9 cellular contexts compared by ENCODE assay signal in genomic region chr1:42682484-42682738, GRCh38. TPM values are rescaled to one million over a fixed set of nuclear protein-coding genes. Genes with fewer than 3 reads are reported as not detected.
DNase-seq lines count a peak whose midpoint lies in the region; ATAC-seq and TF ChIP-seq lines count a peak whose summit lies in the region.
"Not testable (repeated sequence)": the region's sequence is repeated elsewhere in the genome, so short reads cannot be mapped to it uniquely, and the experiment has no call there.
"Had no signal": no experiment of that assay in that cellular context is flagged by ENCODE, and none has a peak within 500 bp of the region (broad histone marks: within the 10 kb centered on the region; RNA-seq: fewer than 3 reads in every experiment).

No MANE protein-coding gene starts in this region.

- not testable (repeated sequence) for H3K27me3 ChIP-seq in CD4-positive, alpha-beta memory T cell (ENCODE audit: insufficient read depth, low read length); body of pancreas; muscle layer of colon (ENCODE audit: control insufficient read depth in 1 of 2, insufficient read depth in 2 of 2, low read length in 2 of 2)

- peaks cover 18 to 31% of the 10 kb centered on the region in 2 donors for H3K36me3 Mint-ChIP-seq in CD4-positive, alpha-beta memory T cell
- H3K36me3 Mint-ChIP-seq in T-helper 1 cell treated with Interleukin-12 subunit alpha and Interleukin-12 subunit beta and Interleukin-4 antibody, amounts not matched to agents 30 μg/mL and 1 μg/mL, for 36 hours (ENCODE audit: low read depth), result peaks cover 24% of the 10 kb centered on the region
- peaks cover 49% of the 10 kb centered on the region for H3K36me3 Mint-ChIP-seq in stimulated activated naive CD8-positive, alpha-beta T cell treated with anti-CD3 and anti-CD28 coated beads, Interleukin-15, Interleukin-2, amounts not matched to agents 100 ng/mL and 50 ng/mL, for 24 hours (ENCODE audit: low read depth)

- peak overlapping the region in 1 of 2 donors; percentile 90 for H3K4me3 ChIP-seq in CD4-positive, alpha-beta memory T cell (ENCODE audit: low read length in 2 of 2)
- H3K4me3 ChIP-seq in body of pancreas (peak overlapping the region; percentile 71 to 88), muscle layer of colon (ENCODE audit: low read depth in 1 of 2, low read length in 2 of 2) (peak overlapping the region; percentile 44 to 97)

- ATAC-seq in GM21619 (IDR thresholded peaks at IDR 0.05; ENCODE audit: unreplicated experiment), result peak; percentile 17
- peak; percentile 17 for ATAC-seq in HG03175 (IDR thresholded peaks at IDR 0.05; ENCODE audit: unreplicated experiment)
- ATAC-seq in body of pancreas, result peak; percentile 18
- peak; percentile 4 for ATAC-seq in Right ventricle myocardium inferior

- H3K9ac ChIP-seq in muscle layer of colon (ENCODE audit: low read length), result not testable (repeated sequence)

- TF ChIP-seq POLR2A in body of pancreas (IDR thresholded peaks at IDR 0.05), result not testable (repeated sequence)

- H3K4me3 Mint-ChIP-seq in CD4-positive, alpha-beta memory T cell, result peak overlapping the region; percentile 92 to 100 (median 97)
- H3K4me3 Mint-ChIP-seq in T-helper 1 cell treated with Interleukin-12 subunit alpha and Interleukin-12 subunit beta and Interleukin-4 antibody, amounts not matched to agents 30 μg/mL and 1 μg/mL, for 36 hours, result peak overlapping the region; percentile 87
- peak overlapping the region; percentile 98 for H3K4me3 Mint-ChIP-seq in stimulated activated naive CD8-positive, alpha-beta T cell treated with anti-CD3 and anti-CD28 coated beads, Interleukin-15, Interleukin-2, amounts not matched to agents 100 ng/mL and 50 ng/mL, for 24 hours

- H3K9me3 ChIP-seq in CD4-positive, alpha-beta memory T cell (ENCODE audit: control insufficient read depth in 1 of 2, low read length in 2 of 2); body of pancreas; muscle layer of colon (ENCODE audit: low read length): not testable (repeated sequence)

- H3K27ac ChIP-seq in CD4-positive, alpha-beta memory T cell (ENCODE audit: low read depth, low read length), result peak overlapping the region; percentile 70
- H3K27ac ChIP-seq in body of pancreas, result peak overlapping the region; percentile 87 to 94 (median 88)
- H3K27ac ChIP-seq in muscle layer of colon (ENCODE audit: low read depth, low read length), result peak overlapping the region; percentile 89

- WGBS in body of pancreas, 2 donors, result 0% methylated on average over 9 of the region's 33 CpGs; no CpG with 5 or more reads in 1 of the 2 donors

- not testable (repeated sequence) for DNase-seq in CD4-positive, alpha-beta memory T cell; body of pancreas; Right ventricle myocardium inferior (ENCODE audit: missing footprints)

- H3K4me1 Mint-ChIP-seq in CD4-positive, alpha-beta memory T cell, result peaks cover 47 to 66% (median 56%) of the 10 kb centered on the region in 4 donors
- peaks cover 49% of the 10 kb centered on the region for H3K4me1 Mint-ChIP-seq in T-helper 1 cell treated with Interleukin-12 subunit alpha and Interleukin-12 subunit beta and Interleukin-4 antibody, amounts not matched to agents 30 μg/mL and 1 μg/mL, for 36 hours (ENCODE audit: low read depth)
- peaks cover 64% of the 10 kb centered on the region for H3K4me1 Mint-ChIP-seq in stimulated activated naive CD8-positive, alpha-beta T cell treated with anti-CD3 and anti-CD28 coated beads, Interleukin-15, Interleukin-2, amounts not matched to agents 100 ng/mL and 50 ng/mL, for 24 hours (ENCODE audit: low read depth)

- not testable (repeated sequence) for TF ChIP-seq CTCF in body of pancreas (IDR thresholded peaks at IDR 0.05)

- H3K27ac Mint-ChIP-seq in CD4-positive, alpha-beta memory T cell, result peak overlapping the region; percentile 96 to 99 (median 98)
- peak overlapping the region; percentile 96 for H3K27ac Mint-ChIP-seq in T-helper 1 cell treated with Interleukin-12 subunit alpha and Interleukin-12 subunit beta and Interleukin-4 antibody, amounts not matched to agents 30 μg/mL and 1 μg/mL, for 36 hours
- peak overlapping the region; percentile 98 for H3K27ac Mint-ChIP-seq in stimulated activated naive CD8-positive, alpha-beta T cell treated with anti-CD3 and anti-CD28 coated beads, Interleukin-15, Interleukin-2, amounts not matched to agents 100 ng/mL and 50 ng/mL, for 24 hours

- H3K36me3 ChIP-seq in CD4-positive, alpha-beta memory T cell (ENCODE audit: insufficient read depth, low read length); body of pancreas (replicated peaks in 1 of 2; ENCODE audit: insufficient read depth in 1 of 2, low read depth in 2 of 2); muscle layer of colon (ENCODE audit: insufficient read depth, low read length): not testable (repeated sequence)

- not testable (repeated sequence) for H3K27me3 Mint-ChIP-seq in CD4-positive, alpha-beta memory T cell; T-helper 1 cell treated with Interleukin-12 subunit alpha and Interleukin-12 subunit beta and Interleukin-4 antibody, amounts not matched to agents 30 μg/mL and 1 μg/mL, for 36 hours (ENCODE audit: low read depth); stimulated activated naive CD8-positive, alpha-beta T cell treated with anti-CD3 and anti-CD28 coated beads, Interleukin-15, Interleukin-2, amounts not matched to agents 100 ng/mL and 50 ng/mL, for 24 hours

- CTCF ChIA-PET in CD4-positive, alpha-beta memory T cell (lab: Charles Lee; ENCODE audit: partially characterized antibody), result interaction anchor here (1.8 to 2.0 kb wide), 3 partner anchors 10 to 24 kb away, joined by 4 to 7 read pairs (median 5); partner anchors contain the start of gene PPIH

- peaks cover 54% of the 10 kb centered on the region for H3K4me1 ChIP-seq in CD4-positive, alpha-beta memory T cell (ENCODE audit: insufficient read depth, low read length)
- H3K4me1 ChIP-seq in body of pancreas (peaks cover 57% of the 10 kb centered on the region), muscle layer of colon (ENCODE audit: insufficient read depth, low read length) (peaks cover 51% of the 10 kb centered on the region)

- POLR2A ChIA-PET in CD4-positive, alpha-beta memory T cell (lab: Charles Lee; ENCODE audit: partially characterized antibody), result interaction anchor here (0.7 to 5.1 kb wide), 21 partner anchors 10 to 969 kb away, joined by 3 to 123 read pairs (median 8); partner anchors contain the start of genes C1orf50, CCDC30, CFAP57 and EBNA1BP2

- not testable (repeated sequence) for H3K9me3 Mint-ChIP-seq in CD4-positive, alpha-beta memory T cell; T-helper 1 cell treated with Interleukin-12 subunit alpha and Interleukin-12 subunit beta and Interleukin-4 antibody, amounts not matched to agents 30 μg/mL and 1 μg/mL, for 36 hours; stimulated activated naive CD8-positive, alpha-beta T cell treated with anti-CD3 and anti-CD28 coated beads, Interleukin-15, Interleukin-2, amounts not matched to agents 100 ng/mL and 50 ng/mL, for 24 hours

- intact Hi-C loops in CD4-positive, alpha-beta memory T cell (cut with micrococcal nuclease), result loop anchor here (1.0 to 10.0 kb wide), 8 partner anchors 24 to 788 kb away; partner anchors contain the start of genes C1orf50, CCDC30, ERMAP and FOXJ3
- intact Hi-C loops in body of pancreas (cut with DNase I); Right ventricle myocardium inferior (cut with DNase I): not testable (repeated sequence)

RNA-seq across cellular contexts. Expression of gene YBX1, which starts 0.2 kb away (rescaled TPM):
- 100 to 1,000 TPM; 328 TPM for total RNA-seq in CD4-positive, alpha-beta memory T cell
- 100 to 1,000 TPM in 1 of 2 donors, 10 to 100 TPM in 1; 69.9 to 107 TPM for polyA plus RNA-seq in CD4-positive, alpha-beta memory T cell
- total RNA-seq in body of pancreas, result 100 to 1,000 TPM; 131 to 170 TPM
- total RNA-seq in Right ventricle myocardium inferior, result 856 TPM

RNA-seq across cellular contexts. Expression of gene PPIH, which starts 24.2 kb away (rescaled TPM):
- 10 to 100 TPM; 40.5 to 42.9 TPM for total RNA-seq in CD4-positive, alpha-beta memory T cell
- 10 to 100 TPM; 65.8 to 74.4 TPM for polyA plus RNA-seq in CD4-positive, alpha-beta memory T cell
- total RNA-seq in body of pancreas (1 to 10 TPM; 4.6 to 7.8 TPM), Right ventricle myocardium inferior (20.1 TPM)

RNA-seq across cellular contexts. Expression of gene CLDN19, which starts 57.6 kb away (rescaled TPM):
- not detected for total RNA-seq in CD4-positive, alpha-beta memory T cell
- not detected for polyA plus RNA-seq in CD4-positive, alpha-beta memory T cell
- total RNA-seq in body of pancreas (not detected), Right ventricle myocardium inferior (not detected)
- total RNA-seq: frontal cortex had no signal
